Comparison of ENCODE assay signal across 22 cellular contexts in the genomic region with DNA sequence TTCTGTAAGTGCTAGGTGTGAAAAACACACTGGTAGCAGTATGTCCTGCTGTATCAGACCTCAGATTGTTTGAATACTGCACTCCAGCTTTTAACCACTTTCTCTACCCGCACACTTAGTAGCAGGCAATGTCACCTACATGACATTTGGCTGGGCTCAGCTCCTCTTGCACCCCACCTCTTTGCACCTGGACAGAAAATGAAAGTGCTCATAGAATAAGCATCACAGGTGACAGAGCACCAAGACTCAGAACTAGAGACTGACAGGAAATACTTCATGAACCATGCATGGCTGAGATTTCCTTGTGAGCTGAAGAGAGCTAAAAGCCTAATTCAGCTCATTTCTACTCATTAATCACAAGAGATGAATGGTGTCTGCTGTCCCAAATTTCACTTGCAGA.
"Had no signal": no experiment of that assay in that cellular context is flagged by ENCODE, and none has a peak within 500 bp of the region (broad histone marks: within the 10 kb centered on the region; RNA-seq: fewer than 3 reads in every experiment).

No MANE protein-coding gene starts in this region.

- H3K9ac ChIP-seq: KMS-11, SK-N-SH had no signal

- H3K4me2 ChIP-seq: KMS-11, SK-N-SH had no signal

- H3K4me3 ChIP-seq: K562 had no signal

- DNase-seq: Kasumi-1, NCI-H1092, NCI-H1105 treated with DMSO at 0.1 percent for 48 hours, NCI-H1417 treated with DMSO at 0.1 percent for 48 hours, NCI-H146, NCI-H1694 treated with DMSO at 0.1 percent for 48 hours, NCI-H1930, NCI-H2081, NCI-H2107, NCI-H2171 treated with DMSO at 0.1 percent for 48 hours, NCI-H345, NCI-H446 treated with DMSO at 0.1 percent for 48 hours, NCI-H524 treated with DMSO at 0.1 percent for 48 hours, NCI-H82, SHP77, SK-N-SH, SW 1271, T-cell had no signal

- H3K9me2 ChIP-seq: SK-N-SH had no signal

- H3K9me3 ChIP-seq: SK-N-SH had no signal

- ATAC-seq: K562, T-cell had no signal

- H3K27ac ChIP-seq: HL-60, KMS-11, RWPE1 had no signal
